ENCODE assay signal across 8 cellular contexts in genomic region chr5:112523674-112524263, GRCh38.
DNase-seq lines count a peak whose midpoint lies in the region; ATAC-seq and TF ChIP-seq lines count a peak whose summit lies in the region.
"Not testable (repeated sequence)": the region's sequence is repeated elsewhere in the genome, so short reads cannot be mapped to it uniquely, and the experiment has no call there.

No MANE protein-coding gene starts in this region.

- ATAC-seq in GM18858 (IDR thresholded peaks at IDR 0.05; ENCODE audit: unreplicated experiment): peak; percentile 55
- ATAC-seq in GM19438 (IDR thresholded peaks at IDR 0.05; ENCODE audit: low read depth, unreplicated experiment): peak; percentile 62
- ATAC-seq in GM21786 (IDR thresholded peaks at IDR 0.05; ENCODE audit: unreplicated experiment): peak; percentile 70
- ATAC-seq in HG03025 (IDR thresholded peaks at IDR 0.05; ENCODE audit: low FRiP score, unreplicated experiment): peak; percentile 65
- peak; percentile 60 for ATAC-seq in HG03457 (IDR thresholded peaks at IDR 0.05; ENCODE audit: unreplicated experiment)
- peak; percentile 84 for ATAC-seq in left colon

- H3K4me3 ChIP-seq in OCI-LY3 (ENCODE audit: low read length): peak overlapping the region; percentile 67

- H3K9ac ChIP-seq in OCI-LY3 (ENCODE audit: low read length): peak overlapping the region; percentile 90

- intact Hi-C loops in CD14-positive monocyte (cut with micrococcal nuclease); left colon (cut with DNase I, micrococcal nuclease): not testable (repeated sequence)

- peak overlapping the region; percentile 99 for H3K27ac ChIP-seq in OCI-LY3 (ENCODE audit: low read length)

- TF ChIP-seq CTCF in CD14-positive monocyte (IDR thresholded peaks at IDR 0.05); OCI-LY3 (IDR thresholded peaks at IDR 0.05; ENCODE audit: low read depth, low read length): not testable (repeated sequence)

- peak overlapping the region in 1 of 2 donors; percentile 31 for H3K4me3 Mint-ChIP-seq in CD14-positive monocyte

- H3K4me2 ChIP-seq in OCI-LY3 (ENCODE audit: low read length): peak overlapping the region; percentile 77

- DNase-seq in CD14-positive monocyte (ENCODE audit: low spot score): not testable (repeated sequence)
- DNase-seq in left colon: peak in 1 of 2 donors; percentile 18

- H4K20me1 ChIP-seq in OCI-LY3 (ENCODE audit: insufficient read depth, low read length): not testable (repeated sequence)

- peaks cover 3 to 19% (median 11%) of the 10 kb centered on the region in 7 donors for H3K9me3 Mint-ChIP-seq in CD14-positive monocyte

- H3K4me1 ChIP-seq in OCI-LY3 (ENCODE audit: low read length): peaks cover 56% of the 10 kb centered on the region

- H3K4me1 Mint-ChIP-seq in CD14-positive monocyte: peaks cover 54% of the 10 kb centered on the region

- H3K36me3 ChIP-seq in OCI-LY3 (replicated peaks; ENCODE audit: low read depth, low read length): not testable (repeated sequence)

- not testable (repeated sequence) for H3K27me3 ChIP-seq in OCI-LY3 (ENCODE audit: low read depth, low read length)

- not testable (repeated sequence) for H3K79me2 ChIP-seq in OCI-LY3 (ENCODE audit: low read length)

- H3K27ac Mint-ChIP-seq in CD14-positive monocyte: peak overlapping the region; percentile 22 to 93 (median 84)

- not testable (repeated sequence) for H2AFZ ChIP-seq in OCI-LY3 (ENCODE audit: low read depth, low read length)

- not testable (repeated sequence) for H3K9me3 ChIP-seq in OCI-LY3 (ENCODE audit: insufficient read depth, low read length)

- not testable (repeated sequence) for H3K27me3 Mint-ChIP-seq in CD14-positive monocyte (ENCODE audit: low read depth in 3 of 3)

- not testable (repeated sequence) for H3K36me3 Mint-ChIP-seq in CD14-positive monocyte
